ENCODE assay signal across 9 cellular contexts in the genomic region with DNA sequence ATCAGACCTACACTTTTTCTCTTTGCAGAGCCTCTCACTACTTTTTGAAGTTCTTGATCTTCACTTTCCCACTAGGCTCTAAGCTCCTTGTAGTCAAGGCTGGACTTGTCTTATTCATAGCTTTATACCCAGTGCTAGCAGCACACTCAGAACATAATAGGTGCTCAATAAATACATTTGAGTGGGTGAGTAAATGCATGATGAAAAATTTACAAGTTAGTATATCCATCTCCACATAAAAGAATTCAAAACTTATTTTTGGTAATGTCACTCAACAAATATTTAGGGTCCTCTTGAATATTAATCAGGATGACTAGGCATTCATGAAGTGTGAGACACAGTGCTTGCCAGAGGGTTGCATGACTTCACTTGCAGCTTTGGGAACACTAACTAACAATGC. TPM values are rescaled to one million over a fixed set of nuclear protein-coding genes. Genes with fewer than 3 reads are reported as not detected.
"Had no signal": no experiment of that assay in that cellular context is flagged by ENCODE, and none has a peak within 500 bp of the region (broad histone marks: within the 10 kb centered on the region; RNA-seq: fewer than 3 reads in every experiment).

No MANE protein-coding gene starts in this region.

- H3K36me3 ChIP-seq: HAP-1 had no signal

- ATAC-seq: HCT116, HepG2 had no signal

- H3K9ac ChIP-seq: GM23248 had no signal

- H2AFZ ChIP-seq: GM23248 had no signal

- H3K4me1 ChIP-seq: HAP-1 had no signal

- FAIRE-seq: HepG2 had no signal

- H3K27ac ChIP-seq: GM23248, HL-60 had no signal

- H3K9me3 ChIP-seq: HAP-1 had no signal

- H3K4me3 ChIP-seq: GM23248, HAP-1 had no signal

- DNase-seq: GM23248, GOT3, H7, HFFc6 had no signal

RNA-seq across cellular contexts. Expression of a gene that starts 52.6 kb away (rescaled TPM):
- total RNA-seq: HepG2 had no signal
- polyA plus RNA-seq: IgD-negative memory B cell had no signal
